Comparison of ENCODE assay signal across 25 cellular contexts in genomic region chr4:109494538-109494937, GRCh38.
"Had no signal": no experiment of that assay in that cellular context is flagged by ENCODE, and none has a peak within 500 bp of the region (broad histone marks: within the 10 kb centered on the region; RNA-seq: fewer than 3 reads in every experiment).

No MANE protein-coding gene starts in this region.

- DNase-seq: activated CD4-positive, alpha-beta memory T cell treated with anti-CD3 and anti-CD28 coated beads for 36 hours; activated CD4-positive, alpha-beta T cell treated with anti-CD3 and anti-CD28 coated beads for 36 hours; activated CD4-positive, alpha-beta T cell treated with anti-CD3 and anti-CD28 coated beads, Interleukin-2, amount 10 ng/mL, durations not matched to agents 24 days and 14 days; activated CD4-positive, CD25-positive, alpha-beta regulatory T cell; activated CD4-positive, CD25-positive, alpha-beta regulatory T cell treated with anti-CD3 and anti-CD28 coated beads, Interleukin-2, amount 50 U/mL, for 72 hours; activated CD8-positive, alpha-beta memory T cell treated with anti-CD3 and anti-CD28 coated beads, Interleukin-2, amount 10 ng/mL, durations not matched to agents 7 days and 5 days; activated CD8-positive, alpha-beta memory T cell treated with anti-CD3 and anti-CD28 coated beads, Interleukin-2, amount 50 U/mL, for 4 hours; activated CD8-positive, alpha-beta T cell treated with anti-CD3 and anti-CD28 coated beads, Interleukin-2, amount 10 ng/mL, durations not matched to agents 7 days and 5 days; activated gamma-delta T cell; activated naive CD4-positive, alpha-beta T cell; activated naive CD4-positive, alpha-beta T cell treated with anti-CD3 and anti-CD28 coated beads, Interleukin-2, amount 10 ng/mL, durations not matched to agents 7 days and 5 days; activated naive CD8-positive, alpha-beta T cell treated with anti-CD3 and anti-CD28 coated beads, Interleukin-2, amount 10 ng/mL, durations not matched to agents 7 days and 5 days; activated T-cell treated with anti-CD3 and anti-CD28 coated beads, Interleukin-2, amount 50 U/mL, for 1 hour; activated T-cell treated with anti-CD3 and anti-CD28 coated beads, Interleukin-2, amount 50 U/mL, for 48 hours; caudate nucleus; cortex of kidney; dermis blood vessel endothelial cell; effector CD4-positive, alpha-beta T cell; effector memory CD8-positive, alpha-beta T cell; esophagus squamous epithelium; foreskin melanocyte; T-helper 2 cell had no signal

- ATAC-seq: activated CD4-positive, alpha-beta T cell treated with anti-CD3 and anti-CD28 coated beads for 36 hours; activated CD8-positive, alpha-beta memory T cell treated with anti-CD3 and anti-CD28 coated beads, Interleukin-2, amount 10 ng/mL, durations not matched to agents 7 days and 5 days; activated CD8-positive, alpha-beta T cell treated with anti-CD3 and anti-CD28 coated beads, Interleukin-2, amount 10 ng/mL, durations not matched to agents 7 days and 5 days; activated naive CD4-positive, alpha-beta T cell treated with anti-CD3 and anti-CD28 coated beads, Interleukin-2, amount 50 U/mL, for 72 hours; effector memory CD8-positive, alpha-beta T cell had no signal

- H3K4me1 ChIP-seq: ascending aorta, breast epithelium, esophagus squamous epithelium had no signal

- H3K4me3 ChIP-seq: ascending aorta, breast epithelium, esophagus squamous epithelium had no signal

- H3K36me3 ChIP-seq: breast epithelium had no signal

- H3K27me3 ChIP-seq: ascending aorta, breast epithelium, esophagus squamous epithelium had no signal

- H3K9me3 ChIP-seq: ascending aorta, breast epithelium, esophagus squamous epithelium had no signal

- H3K27ac ChIP-seq: ascending aorta, breast epithelium, esophagus squamous epithelium had no signal
